Comparison of ENCODE assay signal across 28 cellular contexts in genomic region chr7:16395121-16395520, GRCh38.
"Had no signal": no experiment of that assay in that cellular context is flagged by ENCODE, and none has a peak within 500 bp of the region (broad histone marks: within the 10 kb centered on the region; RNA-seq: fewer than 3 reads in every experiment).

No MANE protein-coding gene starts in this region.

- ATAC-seq: activated CD4-positive, CD25-positive, alpha-beta regulatory T cell treated with anti-CD3 and anti-CD28 coated beads, Interleukin-2, amount 50 U/mL, for 24 hours; activated CD8-positive, alpha-beta T cell treated with anti-CD3 and anti-CD28 coated beads for 36 hours; activated T-cell treated with anti-CD3 and anti-CD28 coated beads, Interleukin-2, amount 50 U/mL, for 4 hours; activated T-helper 17 cell treated with anti-CD3 and anti-CD28 coated beads, Interleukin-2, amount 50 U/mL, for 72 hours; gastrocnemius medialis; heart left ventricle; T-helper 17 cell had no signal

- DNase-seq: activated B cell treated with CpG ODN at 0.5 μM for 24 hours; activated CD4-positive, alpha-beta T cell treated with anti-CD3 and anti-CD28 coated beads for 48 hours; activated CD4-positive, alpha-beta T cell treated with anti-CD3 and anti-CD28 coated beads, Interleukin-2, amount 50 U/mL, for 1 hour; activated CD4-positive, alpha-beta T cell treated with anti-CD3 and anti-CD28 coated beads, Interleukin-2, amount 50 U/mL, for 48 hours; activated CD8-positive, alpha-beta memory T cell treated with anti-CD3 and anti-CD28 coated beads for 24 hours; activated CD8-positive, alpha-beta T cell treated with anti-CD3 and anti-CD28 coated beads for 36 hours; activated effector memory CD4-positive, alpha-beta T cell treated with Interleukin-2 at 50 U/mL for 16 hours; activated gamma-delta T cell treated with Interleukin-2 at 50 U/mL for 16 hours; activated naive CD4-positive, alpha-beta T cell treated with anti-CD3 and anti-CD28 coated beads, Interleukin-2, amount 50 U/mL, for 16 hours; activated naive CD4-positive, alpha-beta T cell treated with Interleukin-2 at 50 U/mL for 16 hours; activated T-cell treated with anti-CD3 and anti-CD28 coated beads, Interleukin-2, amount 50 U/mL, for 4 hours; amniotic stem cell; anterior cingulate cortex; brain microvascular endothelial cell; dorsolateral prefrontal cortex; effector memory CD4-positive, alpha-beta T cell; endodermal cell; erythroblast; foreskin fibroblast; gastrocnemius medialis; glutamatergic neuron; heart left ventricle; T-helper 1 cell; T-helper 17 cell; T1000; WERI-Rb-1 had no signal
